Comparison of ENCODE assay signal across 8 cellular contexts in the genomic region with DNA sequence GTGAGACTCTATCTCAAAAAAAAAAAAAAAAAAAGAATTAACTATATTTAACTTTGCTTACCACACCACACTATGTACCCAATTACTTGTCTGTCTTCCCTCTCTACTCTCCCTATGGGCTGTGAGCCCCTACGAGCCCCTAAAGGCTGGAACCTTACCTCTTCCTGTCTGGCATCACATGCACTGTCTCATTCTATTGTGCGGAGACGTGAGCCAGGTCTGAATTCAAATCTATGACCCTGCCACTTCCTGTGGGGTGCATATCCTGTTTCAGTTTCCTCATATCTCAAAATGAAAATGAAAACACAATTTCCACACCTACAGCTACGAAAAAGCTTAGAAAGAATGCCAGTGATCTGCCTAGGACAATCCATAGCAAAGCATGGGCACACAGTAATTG. TPM values are rescaled to one million over a fixed set of nuclear protein-coding genes. Genes with fewer than 3 reads are reported as not detected.
DNase-seq lines count a peak whose midpoint lies in the region; ATAC-seq and TF ChIP-seq lines count a peak whose summit lies in the region.

No MANE protein-coding gene starts in this region.

- H3K4me3 ChIP-seq in cardiac fibroblast (replicated peaks in 1 of 2; ENCODE audit: low read depth in 2 of 2, low read length in 2 of 2), result no peak overlapping the region
- H3K4me3 ChIP-seq in PC-9, result no peak overlapping the region

- no peaks in the 10 kb centered on the region for H3K4me1 ChIP-seq in PC-9 (replicated peaks; ENCODE audit: insufficient read depth)

- ATAC-seq in GM18520 (IDR thresholded peaks at IDR 0.05; ENCODE audit: unreplicated experiment) (peak; percentile 65), HG02885 (IDR thresholded peaks at IDR 0.05; ENCODE audit: poor library complexity, unreplicated experiment) (peak; percentile 72), T-helper 17 cell (peak; percentile 94)

- CTCF ChIA-PET in PC-9 (lab: Charles Lee), result no interaction called here

- H3K27ac Mint-ChIP-seq in T-helper 17 cell, result peak overlapping the region; percentile 89

- POLR2A ChIA-PET in PC-9 (lab: Charles Lee; ENCODE audit: unreplicated experiment), result no interaction called here

- peak overlapping the region; percentile 89 for H3K4me3 Mint-ChIP-seq in T-helper 17 cell

- no peak overlapping the region for H2AFZ ChIP-seq in PC-9

- no peak for TF ChIP-seq CTCF in cardiac fibroblast (IDR thresholded peaks at IDR 0.05; ENCODE audit: low read depth, low read length)
- no peak for TF ChIP-seq CTCF in PC-9 (conservative IDR thresholded peaks at IDR 0.05)

- intact Hi-C loops in PC-9 (cut with micrococcal nuclease; ENCODE audit: unreplicated experiment), result no loop called here

- H3K27me3 ChIP-seq in PC-9 (ENCODE audit: insufficient read depth, low read depth), result no peaks in the 10 kb centered on the region

- peaks cover 2% of the 10 kb centered on the region for H3K36me3 Mint-ChIP-seq in T-helper 17 cell (ENCODE audit: low read depth)

- H3K27ac ChIP-seq in PC-9, result no peak overlapping the region

- no TSS peak for BruUV-seq in PC-9 (replicated peaks; lab: Mats Ljungman, UMichigan)

- no peaks in the 10 kb centered on the region for H3F3A ChIP-seq in PC-9 (ENCODE audit: insufficient read depth, low read depth)

- no peaks in the 10 kb centered on the region for H3K36me3 ChIP-seq in PC-9 (ENCODE audit: low read depth)

- no peak overlapping the region for H3K4me2 ChIP-seq in PC-9

- H4K20me1 ChIP-seq in PC-9 (ENCODE audit: insufficient read depth), result no peaks in the 10 kb centered on the region

- peaks cover 28% of the 10 kb centered on the region for H3K4me1 Mint-ChIP-seq in T-helper 17 cell

- H3K9me3 ChIP-seq in T-helper 17 cell (ENCODE audit: control insufficient read depth, low read length, poor library complexity, severe bottlenecking) (no peaks in the 10 kb centered on the region), PC-9 (ENCODE audit: insufficient read depth, low read depth) (no peaks in the 10 kb centered on the region)

- H3K27me3 Mint-ChIP-seq in T-helper 17 cell, result no peaks in the 10 kb centered on the region

- DNase-seq in T-helper 17 cell, result peak in 1 of 3 donors; percentile 19
- DNase-seq in cardiac fibroblast (ENCODE audit: low read depth in 2 of 2), result peak; percentile 19 to 29
- DNase-seq in stimulated activated CD4-positive, alpha-beta T cell treated with anti-CD3 and anti-CD28 coated beads, Interleukin-2, amount 100 ng/mL, for 4 hours (ENCODE audit: low read depth), result peak; percentile 50
- DNase-seq in NCI-H1694 treated with DMSO at 0.1 percent for 48 hours (lab: John Stamatoyannopoulos, UW), result no peak
- no peak for DNase-seq in PC-9
- DNase-seq in NCI-H524 treated with DMSO at 0.1 percent for 48 hours (lab: John Stamatoyannopoulos, UW), result no peak

- H3K79me2 ChIP-seq in PC-9 (ENCODE audit: low read depth), result no peaks in the 10 kb centered on the region

- H3K9me2 ChIP-seq in PC-9 (ENCODE audit: insufficient read depth), result no peaks in the 10 kb centered on the region

RNA-seq across cellular contexts. Expression of a gene that starts 42.9 kb away (rescaled TPM):
- total RNA-seq in T-helper 17 cell (not detected), PC-9 (2021) (12.3 and 12.8 TPM in 2 replicates)

Comparison
In these comparisons a context has a peak if more than half of its experiments do, and no peak if none do; other contexts are left out.
1. DNase-seq: peak in cardiac fibroblast (2 of 2) and stimulated activated CD4-positive, alpha-beta T cell treated with anti-CD3 and anti-CD28 coated beads, Interleukin-2, amount 100 ng/mL, for 4 hours (single experiment); none in NCI-H1694 treated with DMSO at 0.1 percent for 48 hours (single experiment), PC-9 (0 of 2) and NCI-H524 treated with DMSO at 0.1 percent for 48 hours (single experiment).
2. RNA of a gene that starts 42.9 kb away (total RNA-seq): 12.3 to 12.8 TPM in PC-9; not detected in T-helper 17 cell; every median in the first group is over 10 times any median in the second.
3. Peak in every context shown above with its lines, with median percentiles within 50 percentile points of each other: ATAC-seq.